In the genomic region with DNA sequence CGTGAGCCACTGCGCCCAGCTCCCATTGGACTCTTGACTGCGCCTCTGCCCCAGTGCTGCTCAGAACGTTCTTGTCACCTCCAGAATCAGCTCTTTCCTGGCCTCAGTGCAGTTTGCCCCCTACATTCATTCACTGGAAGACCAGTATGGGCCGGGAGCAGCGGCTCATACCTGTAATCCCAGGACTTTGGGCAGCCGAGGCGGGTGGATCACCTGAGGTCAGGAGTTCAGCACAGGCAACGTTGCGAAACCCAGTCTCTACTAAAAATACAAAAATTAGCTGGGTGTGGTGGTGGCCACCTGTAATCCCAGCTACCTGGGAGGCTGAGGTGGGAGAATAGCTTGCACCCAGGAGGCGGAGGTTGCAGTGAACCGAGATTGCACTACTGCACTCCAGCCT, we compare ENCODE assay signal across 5 cellular contexts. TPM values are rescaled to one million over a fixed set of nuclear protein-coding genes. Genes with fewer than 3 reads are reported as not detected.
"Had no signal": no experiment of that assay in that cellular context is flagged by ENCODE, and none has a peak within 500 bp of the region (broad histone marks: within the 10 kb centered on the region; RNA-seq: fewer than 3 reads in every experiment).

No MANE protein-coding gene starts in this region.

RNA-seq across cellular contexts. Expression of a gene that starts 17.4 kb away (rescaled TPM):
- polyA plus RNA-seq: IgD-negative memory B cell had no signal

RNA-seq across cellular contexts. Expression of a gene that starts 27.5 kb away (rescaled TPM):
- total RNA-seq: GM23338, HT-29 had no signal
- polyA plus RNA-seq: IgD-negative memory B cell had no signal

RNA-seq across cellular contexts. Expression of a gene that starts 29.7 kb away (rescaled TPM):
- total RNA-seq: GM23338, H1, H9 had no signal
- polyA plus RNA-seq: GM23338, H1, IgD-negative memory B cell had no signal
